8 cellular contexts compared by ENCODE assay signal in the genomic region with DNA sequence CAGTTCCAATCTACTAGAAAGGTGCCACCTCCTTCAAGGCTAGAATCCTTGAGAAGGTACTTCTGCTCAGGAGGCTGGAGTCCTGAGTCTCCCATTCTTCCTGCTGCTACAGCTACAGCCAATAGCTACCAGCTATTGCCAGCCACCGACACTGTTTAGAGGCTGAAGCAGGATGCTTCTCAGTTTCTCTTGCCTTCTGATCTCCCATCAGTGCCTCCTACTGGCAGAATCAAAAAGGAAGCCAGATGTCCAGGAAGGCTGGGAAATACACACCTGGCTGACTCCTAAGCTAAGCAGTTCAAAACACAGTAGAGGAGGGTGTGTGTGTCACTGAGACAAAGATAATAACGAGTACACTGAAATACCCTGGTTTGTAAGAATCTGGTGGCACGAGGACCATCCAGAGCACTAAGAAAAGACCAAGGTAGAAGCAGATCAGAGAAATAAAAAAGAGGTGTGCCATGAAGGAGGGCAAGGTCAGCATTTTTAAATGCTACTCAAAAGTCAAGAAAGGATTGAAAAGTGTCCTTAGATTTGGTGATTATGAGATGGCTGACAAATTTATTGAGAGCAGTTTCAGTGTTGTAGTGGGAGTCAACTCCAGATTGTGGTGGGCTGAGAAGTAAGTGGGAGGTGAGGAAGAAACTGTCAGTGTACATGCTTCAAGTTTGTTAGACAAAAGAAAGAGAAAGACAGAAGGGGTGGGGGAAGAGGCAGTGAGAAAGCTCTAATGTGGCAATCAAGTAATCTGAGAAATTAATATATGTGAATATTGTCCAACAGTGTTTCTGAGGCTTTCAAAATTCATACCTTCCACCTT. TPM values are rescaled to one million over a fixed set of nuclear protein-coding genes. Genes with fewer than 3 reads are reported as not detected.
DNase-seq lines count a peak whose midpoint lies in the region; ATAC-seq and TF ChIP-seq lines count a peak whose summit lies in the region.

No MANE protein-coding gene starts in this region.

- H3K4me2 ChIP-seq in OCI-LY3 (ENCODE audit: low read length): no peak overlapping the region

- no peak overlapping the region for H2AFZ ChIP-seq in OCI-LY3 (ENCODE audit: low read depth, low read length)

- peaks cover 41% of the 10 kb centered on the region for H3K4me1 ChIP-seq in OCI-LY3 (ENCODE audit: low read length)

- TF ChIP-seq CTCF in OCI-LY3 (IDR thresholded peaks at IDR 0.05; ENCODE audit: low read depth, low read length) (peak; percentile 39), epithelial cell of proximal tubule (conservative IDR thresholded peaks at IDR 0.05; ENCODE audit: low read depth, low read length) (peak; percentile 70)

- no peak overlapping the region for H3K27ac ChIP-seq in OCI-LY3 (ENCODE audit: low read length)

- peak; percentile 32 to 52 for ATAC-seq in activated T-cell treated with anti-CD3 and anti-CD28 coated beads, Interleukin-2, amount 50 U/mL, for 4 hours
- peak; percentile 22 for ATAC-seq in stimulated activated naive CD8-positive, alpha-beta T cell treated with anti-CD3 and anti-CD28 coated beads, Interleukin-15, Interleukin-2, amounts not matched to agents 100 U/mL and 50 U/mL, for 24 hours

- peaks cover 13% of the 10 kb centered on the region for H3K36me3 ChIP-seq in OCI-LY3 (replicated peaks; ENCODE audit: low read depth, low read length)

- no peaks in the 10 kb centered on the region for H3K9me3 Mint-ChIP-seq in activated T-cell treated with anti-CD3 and anti-CD28 coated beads, Interleukin-2, amount 50 U/mL, for 4 hours

- peaks cover 5% of the 10 kb centered on the region for H3K36me3 Mint-ChIP-seq in activated T-cell treated with anti-CD3 and anti-CD28 coated beads, Interleukin-2, amount 50 U/mL, for 4 hours (ENCODE audit: insufficient read depth)

- no peaks in the 10 kb centered on the region for H3K9me3 ChIP-seq in OCI-LY3 (ENCODE audit: insufficient read depth, low read length)

- 0 out of 2 replicates have a peak, but pooled peaks cover under 1% of the 10 kb centered on the region for H4K20me1 ChIP-seq in OCI-LY3 (ENCODE audit: insufficient read depth, low read length)

- H3K9ac ChIP-seq in OCI-LY3 (ENCODE audit: low read length): no peak overlapping the region

- H3K4me3 ChIP-seq in OCI-LY3 (ENCODE audit: low read length): no peak overlapping the region
- no peak overlapping the region for H3K4me3 ChIP-seq in epithelial cell of proximal tubule (ENCODE audit: low read depth, low read length)

- no peaks in the 10 kb centered on the region for H3K27me3 Mint-ChIP-seq in activated T-cell treated with anti-CD3 and anti-CD28 coated beads, Interleukin-2, amount 50 U/mL, for 4 hours (ENCODE audit: low read depth)

- H3K4me3 Mint-ChIP-seq in activated T-cell treated with anti-CD3 and anti-CD28 coated beads, Interleukin-2, amount 50 U/mL, for 4 hours: no peak overlapping the region

- H3K27me3 ChIP-seq in OCI-LY3 (ENCODE audit: low read depth, low read length): no peaks in the 10 kb centered on the region

- no peak for DNase-seq in activated T-cell treated with anti-CD3 and anti-CD28 coated beads, Interleukin-2, amount 50 U/mL, for 4 hours
- DNase-seq in activated T-cell treated with anti-CD3 and anti-CD28 coated beads for 4 hours (no peak), epithelial cell of proximal tubule (ENCODE audit: low read depth) (no peak), DMS153 treated with DMSO at 0.1 percent for 48 hours (lab: John Stamatoyannopoulos, UW; ENCODE audit: unreplicated experiment) (no peak), inferior parietal cortex (ENCODE audit: extremely low spot score) (no peak), LoVo (ENCODE audit: low spot score) (no peak)
- DNase-seq in stimulated activated naive CD8-positive, alpha-beta T cell treated with anti-CD3 and anti-CD28 coated beads, Interleukin-15, Interleukin-2, amounts not matched to agents 100 U/mL and 50 U/mL, for 24 hours: peak; percentile 39

- H3K4me1 Mint-ChIP-seq in activated T-cell treated with anti-CD3 and anti-CD28 coated beads, Interleukin-2, amount 50 U/mL, for 4 hours (ENCODE audit: low read depth): peaks cover 48% of the 10 kb centered on the region

- H3K79me2 ChIP-seq in OCI-LY3 (ENCODE audit: low read length): peaks cover 59% of the 10 kb centered on the region

RNA-seq across cellular contexts. Expression of a gene that starts 2.3 kb away (rescaled TPM):
- 1 to 10 TPM; 4.3 to 6.4 (median 5.5) TPM for total RNA-seq in activated T-cell treated with anti-CD3 and anti-CD28 coated beads, Interleukin-2, amount 50 U/mL, for 4 hours
- total RNA-seq in epithelial cell of proximal tubule: 0.65 and 2.0 TPM in 2 replicates

RNA-seq across cellular contexts. Expression of a gene that starts 13.2 kb away (rescaled TPM):
- total RNA-seq in activated T-cell treated with anti-CD3 and anti-CD28 coated beads, Interleukin-2, amount 50 U/mL, for 4 hours: 100 to 1,000 TPM; 338 to 358 (median 348) TPM
- total RNA-seq in epithelial cell of proximal tubule: 128 and 140 TPM in 2 replicates

RNA-seq across cellular contexts. Expression of a gene that starts 14.4 kb away (rescaled TPM):
- total RNA-seq in activated T-cell treated with anti-CD3 and anti-CD28 coated beads, Interleukin-2, amount 50 U/mL, for 4 hours: 1 to 10 TPM in 2 of 3 donors, under 1 TPM in 1; 0.46 to 1.6 (median 1.4) TPM
- total RNA-seq in epithelial cell of proximal tubule: 3.5 and 4.2 TPM in 2 replicates

RNA-seq across cellular contexts. Expression of a gene that starts 54.2 kb away (rescaled TPM):
- total RNA-seq in activated T-cell treated with anti-CD3 and anti-CD28 coated beads, Interleukin-2, amount 50 U/mL, for 4 hours: 1 to 10 TPM; 2.0 to 2.1 (median 2.1) TPM
- 1.6 TPM in 1 of 2 replicates, not detected in the other for total RNA-seq in epithelial cell of proximal tubule
